ENCODE assay signal across 1 cellular context in the genomic region with DNA sequence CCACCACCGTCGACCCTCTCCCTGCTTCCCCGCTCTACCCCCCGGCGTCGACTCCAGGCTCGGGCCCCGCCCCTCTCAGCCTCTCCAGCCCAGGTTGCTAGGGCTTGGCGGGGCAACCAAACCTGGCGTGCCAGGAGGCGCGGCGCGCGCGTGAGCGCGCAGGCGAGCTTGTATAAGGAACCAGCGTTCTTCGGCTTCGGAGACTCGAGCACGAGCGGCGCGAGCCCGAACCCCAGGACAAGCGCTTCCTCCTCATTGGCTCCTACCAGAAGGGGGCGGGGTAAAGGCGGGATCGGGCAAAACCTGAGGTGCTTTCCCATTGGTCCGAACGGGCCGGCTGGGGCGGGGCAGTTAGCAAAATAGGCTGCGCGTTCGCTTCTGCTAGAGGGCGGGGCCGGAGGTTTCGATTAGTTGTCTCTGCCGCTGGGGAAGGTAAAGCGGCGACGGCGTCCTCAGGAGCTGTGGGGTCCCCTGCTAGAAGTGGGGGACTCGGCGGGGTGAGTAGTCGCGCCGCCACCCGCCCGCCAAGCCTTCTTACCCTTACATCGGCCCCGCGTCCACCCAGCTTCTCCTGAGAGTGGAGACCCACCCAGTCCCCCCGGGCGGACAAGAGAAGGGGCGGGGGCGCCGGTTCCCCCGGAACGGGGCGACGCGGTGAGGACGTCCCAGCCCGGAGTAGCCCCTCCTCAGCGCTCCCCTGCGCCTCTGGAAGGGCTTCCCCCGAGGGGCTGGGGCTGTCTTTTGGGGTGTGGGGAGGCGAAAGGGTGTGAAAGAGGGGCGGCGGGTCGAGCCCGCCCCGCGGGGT.
TF ChIP-seq lines count a peak whose summit lies in the region.

Gene CDKL5, plus strand, starts transcription at position 410 of the 805 bp plus-strand sequence. CDS start 81,489 bp downstream, outside the sequence.

TF ChIP-seq in HEK293, 187 proteins besides CTCF, POLR2A, EP300 and RAD21 (continued from another document):
- TF ChIP-seq ZNF639 (tag by site-specific recombination; IDR thresholded peaks at IDR 0.05) (no peak), ZEB2 (tag by site-specific recombination; IDR thresholded peaks at IDR 0.05) (0 out of 2 replicates have a peak, but pooled peaks have one; percentile 14), ZNF266 (tag by site-specific recombination; IDR thresholded peaks at IDR 0.05; ENCODE audit: low read depth) (no peak), ZXDB (tag by site-specific recombination; IDR thresholded peaks at IDR 0.05) (no peak), KLF8 (tag by site-specific recombination; IDR thresholded peaks at IDR 0.05) (peak; percentile 83), GLIS1 (tag by site-specific recombination; IDR thresholded peaks at IDR 0.05) (peak; percentile 56; the same call in 1 of the 2 replicates), ZBTB7A (tag by site-specific recombination; IDR thresholded peaks at IDR 0.05; ENCODE audit: low read depth) (no peak), ZNF530 (tag by site-specific recombination; IDR thresholded peaks at IDR 0.05; ENCODE audit: low read depth) (no peak), ZNF776 (tag by site-specific recombination; IDR thresholded peaks at IDR 0.05; ENCODE audit: borderline replicate concordance) (no peak), KLF9 (tag by site-specific recombination; IDR thresholded peaks at IDR 0.05; ENCODE audit: low read depth) (peak; percentile 79), ZNF692 (tag by site-specific recombination; IDR thresholded peaks at IDR 0.05) (peak; percentile 99), ZFP69B (tag by site-specific recombination; IDR thresholded peaks at IDR 0.05) (peak; percentile 98), HOXC10 (CRISPR knock-in tag; IDR thresholded peaks at IDR 0.05) (no peak), ZBTB20 (tag by site-specific recombination; IDR thresholded peaks at IDR 0.05) (0 out of 2 replicates have a peak, but pooled peaks have one; percentile 7), ZNF426 (tag by site-specific recombination; IDR thresholded peaks at IDR 0.05) (no peak), GLIS2 (tag by site-specific recombination; IDR thresholded peaks at IDR 0.05) (peak; percentile 22), ZNF398 (tag by site-specific recombination; IDR thresholded peaks at IDR 0.05) (peak; percentile 11), ZNF132 (tag by site-specific recombination; IDR thresholded peaks at IDR 0.05; ENCODE audit: borderline replicate concordance) (no peak), ZNF211 (tag by site-specific recombination; IDR thresholded peaks at IDR 0.05; ENCODE audit: low read depth) (no peak), AEBP2 (tag by site-specific recombination; IDR thresholded peaks at IDR 0.05; ENCODE audit: borderline replicate concordance) (no peak), ZNF76 (tag by site-specific recombination; IDR thresholded peaks at IDR 0.05; ENCODE audit: borderline replicate concordance, low read depth) (no peak)
- TF ChIP-seq, protein P1, sequence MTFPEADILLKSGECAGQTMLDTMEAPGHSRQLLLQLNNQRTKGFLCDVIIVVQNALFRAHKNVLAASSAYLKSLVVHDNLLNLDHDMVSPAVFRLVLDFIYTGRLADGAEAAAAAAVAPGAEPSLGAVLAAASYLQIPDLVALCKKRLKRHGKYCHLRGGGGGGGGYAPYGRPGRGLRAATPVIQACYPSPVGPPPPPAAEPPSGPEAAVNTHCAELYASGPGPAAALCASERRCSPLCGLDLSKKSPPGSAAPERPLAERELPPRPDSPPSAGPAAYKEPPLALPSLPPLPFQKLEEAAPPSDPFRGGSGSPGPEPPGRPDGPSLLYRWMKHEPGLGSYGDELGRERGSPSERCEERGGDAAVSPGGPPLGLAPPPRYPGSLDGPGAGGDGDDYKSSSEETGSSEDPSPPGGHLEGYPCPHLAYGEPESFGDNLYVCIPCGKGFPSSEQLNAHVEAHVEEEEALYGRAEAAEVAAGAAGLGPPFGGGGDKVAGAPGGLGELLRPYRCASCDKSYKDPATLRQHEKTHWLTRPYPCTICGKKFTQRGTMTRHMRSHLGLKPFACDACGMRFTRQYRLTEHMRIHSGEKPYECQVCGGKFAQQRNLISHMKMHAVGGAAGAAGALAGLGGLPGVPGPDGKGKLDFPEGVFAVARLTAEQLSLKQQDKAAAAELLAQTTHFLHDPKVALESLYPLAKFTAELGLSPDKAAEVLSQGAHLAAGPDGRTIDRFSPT (tag by site-specific recombination; IDR thresholded peaks at IDR 0.05) = peak; percentile 78; the same call in 1 of the 2 replicates
- TF ChIP-seq, protein P2, sequence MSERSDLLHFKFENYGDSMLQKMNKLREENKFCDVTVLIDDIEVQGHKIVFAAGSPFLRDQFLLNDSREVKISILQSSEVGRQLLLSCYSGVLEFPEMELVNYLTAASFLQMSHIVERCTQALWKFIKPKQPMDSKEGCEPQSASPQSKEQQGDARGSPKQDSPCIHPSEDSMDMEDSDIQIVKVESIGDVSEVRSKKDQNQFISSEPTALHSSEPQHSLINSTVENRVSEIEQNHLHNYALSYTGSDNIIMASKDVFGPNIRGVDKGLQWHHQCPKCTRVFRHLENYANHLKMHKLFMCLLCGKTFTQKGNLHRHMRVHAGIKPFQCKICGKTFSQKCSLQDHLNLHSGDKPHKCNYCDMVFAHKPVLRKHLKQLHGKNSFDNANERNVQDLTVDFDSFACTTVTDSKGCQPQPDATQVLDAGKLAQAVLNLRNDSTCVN (tag by site-specific recombination; optimal IDR thresholded peaks at IDR 0.05) = peak; percentile 97
- TF ChIP-seq, protein P3, sequence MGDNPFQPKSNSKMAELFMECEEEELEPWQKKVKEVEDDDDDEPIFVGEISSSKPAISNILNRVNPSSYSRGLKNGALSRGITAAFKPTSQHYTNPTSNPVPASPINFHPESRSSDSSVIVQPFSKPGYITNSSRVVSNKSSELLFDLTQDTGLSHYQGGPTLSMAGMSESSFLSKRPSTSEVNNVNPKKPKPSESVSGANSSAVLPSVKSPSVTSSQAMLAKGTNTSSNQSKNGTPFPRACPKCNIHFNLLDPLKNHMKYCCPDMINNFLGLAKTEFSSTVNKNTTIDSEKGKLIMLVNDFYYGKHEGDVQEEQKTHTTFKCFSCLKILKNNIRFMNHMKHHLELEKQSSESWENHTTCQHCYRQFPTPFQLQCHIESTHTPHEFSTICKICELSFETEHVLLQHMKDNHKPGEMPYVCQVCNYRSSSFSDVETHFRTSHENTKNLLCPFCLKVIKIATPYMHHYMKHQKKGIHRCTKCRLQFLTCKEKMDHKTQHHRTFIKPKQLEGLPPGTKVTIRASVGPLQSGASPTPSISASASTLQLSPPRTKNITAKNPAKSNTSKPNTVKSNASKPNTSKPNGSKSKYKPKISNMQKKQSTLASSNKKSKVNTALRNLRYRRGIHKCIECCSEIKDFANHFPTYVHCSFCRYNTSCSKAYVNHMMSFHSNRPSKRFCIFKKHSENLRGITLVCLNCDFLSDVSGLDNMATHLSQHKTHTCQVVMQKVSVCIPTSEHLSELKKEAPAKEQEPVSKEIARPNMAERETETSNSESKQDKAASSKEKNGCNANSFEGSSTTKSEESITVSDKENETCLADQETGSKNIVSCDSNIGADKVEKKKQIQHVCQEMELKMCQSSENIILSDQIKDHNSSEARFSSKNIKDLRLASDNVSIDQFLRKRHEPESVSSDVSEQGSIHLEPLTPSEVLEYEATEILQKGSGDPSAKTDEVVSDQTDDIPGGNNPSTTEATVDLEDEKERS (tag by site-specific recombination; IDR thresholded peaks at IDR 0.05) = no peak
- TF ChIP-seq, protein P4, sequence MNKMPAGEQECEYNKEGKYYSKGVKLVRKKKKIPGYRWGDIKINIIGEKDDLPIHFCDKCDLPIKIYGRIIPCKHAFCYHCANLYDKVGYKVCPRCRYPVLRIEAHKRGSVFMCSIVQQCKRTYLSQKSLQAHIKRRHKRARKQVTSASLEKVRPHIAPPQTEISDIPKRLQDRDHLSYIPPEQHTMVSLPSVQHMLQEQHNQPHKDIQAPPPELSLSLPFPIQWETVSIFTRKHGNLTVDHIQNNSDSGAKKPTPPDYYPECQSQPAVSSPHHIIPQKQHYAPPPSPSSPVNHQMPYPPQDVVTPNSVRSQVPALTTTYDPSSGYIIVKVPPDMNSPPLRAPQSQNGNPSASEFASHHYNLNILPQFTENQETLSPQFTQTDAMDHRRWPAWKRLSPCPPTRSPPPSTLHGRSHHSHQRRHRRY (tag by site-specific recombination; IDR thresholded peaks at IDR 0.05) = no peak
- TF ChIP-seq, protein P5, sequence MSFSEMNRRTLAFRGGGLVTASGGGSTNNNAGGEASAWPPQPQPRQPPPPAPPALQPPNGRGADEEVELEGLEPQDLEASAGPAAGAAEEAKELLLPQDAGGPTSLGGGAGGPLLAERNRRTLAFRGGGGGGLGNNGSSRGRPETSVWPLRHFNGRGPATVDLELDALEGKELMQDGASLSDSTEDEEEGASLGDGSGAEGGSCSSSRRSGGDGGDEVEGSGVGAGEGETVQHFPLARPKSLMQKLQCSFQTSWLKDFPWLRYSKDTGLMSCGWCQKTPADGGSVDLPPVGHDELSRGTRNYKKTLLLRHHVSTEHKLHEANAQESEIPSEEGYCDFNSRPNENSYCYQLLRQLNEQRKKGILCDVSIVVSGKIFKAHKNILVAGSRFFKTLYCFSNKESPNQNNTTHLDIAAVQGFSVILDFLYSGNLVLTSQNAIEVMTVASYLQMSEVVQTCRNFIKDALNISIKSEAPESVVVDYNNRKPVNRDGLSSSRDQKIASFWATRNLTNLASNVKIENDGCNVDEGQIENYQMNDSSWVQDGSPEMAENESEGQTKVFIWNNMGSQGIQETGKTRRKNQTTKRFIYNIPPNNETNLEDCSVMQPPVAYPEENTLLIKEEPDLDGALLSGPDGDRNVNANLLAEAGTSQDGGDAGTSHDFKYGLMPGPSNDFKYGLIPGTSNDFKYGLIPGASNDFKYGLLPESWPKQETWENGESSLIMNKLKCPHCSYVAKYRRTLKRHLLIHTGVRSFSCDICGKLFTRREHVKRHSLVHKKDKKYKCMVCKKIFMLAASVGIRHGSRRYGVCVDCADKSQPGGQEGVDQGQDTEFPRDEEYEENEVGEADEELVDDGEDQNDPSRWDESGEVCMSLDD (tag by site-specific recombination; IDR thresholded peaks at IDR 0.05) = peak; percentile 83
